Comparison of ENCODE assay signal across 1 cellular context in genomic region chr5:138963763-138964371, GRCh38.
A peak's percentile ranks its signal among the peaks of the same experiment; 100 is the strongest.
TF ChIP-seq lines count a peak whose summit lies in the region.

No MANE protein-coding gene starts in this region.

TF ChIP-seq in HepG2, 621 proteins besides CTCF, POLR2A, EP300 and RAD21 (continued from another document and continues in another):
- no peak for TF ChIP-seq PRDM10 (CRISPR knock-in tag; IDR thresholded peaks at IDR 0.05; ENCODE audit: low read depth)
- TF ChIP-seq MIER3 (CRISPR knock-in tag; IDR thresholded peaks at IDR 0.05; ENCODE audit: borderline replicate concordance), result no peak
- no peak for TF ChIP-seq ZNF414 (CRISPR knock-in tag; IDR thresholded peaks at IDR 0.05)
- TF ChIP-seq ZNF644 (CRISPR knock-in tag; IDR thresholded peaks at IDR 0.05; ENCODE audit: low read depth), result peak; percentile 3
- no peak for TF ChIP-seq DR1 (CRISPR knock-in tag; IDR thresholded peaks at IDR 0.05)
- no peak for TF ChIP-seq ZNF614 (CRISPR knock-in tag; IDR thresholded peaks at IDR 0.05; ENCODE audit: borderline replicate concordance)
- no peak for TF ChIP-seq ZNF678 (CRISPR knock-in tag; IDR thresholded peaks at IDR 0.05)
- TF ChIP-seq ZNF547 (CRISPR knock-in tag; IDR thresholded peaks at IDR 0.05), result no peak
- peak; percentile 84 for TF ChIP-seq HOXA5 (CRISPR knock-in tag; IDR thresholded peaks at IDR 0.05)
- TF ChIP-seq CEBPG (CRISPR knock-in tag; IDR thresholded peaks at IDR 0.05), result 0 out of 2 replicates have a peak, but pooled peaks have one; percentile 8
- TF ChIP-seq ZSCAN12 (CRISPR knock-in tag; IDR thresholded peaks at IDR 0.05), result no peak
- no peak for TF ChIP-seq MXD1 (CRISPR knock-in tag; IDR thresholded peaks at IDR 0.05)
- TF ChIP-seq CC2D1A (CRISPR knock-in tag; IDR thresholded peaks at IDR 0.05), result no peak
- no peak for TF ChIP-seq ZNF567 (CRISPR knock-in tag; IDR thresholded peaks at IDR 0.05; ENCODE audit: borderline replicate concordance)
- no peak for TF ChIP-seq EED (CRISPR knock-in tag; IDR thresholded peaks at IDR 0.05)
- no peak for TF ChIP-seq ZFYVE20 (CRISPR knock-in tag; IDR thresholded peaks at IDR 0.05; ENCODE audit: borderline replicate concordance, low read depth)
- no peak for TF ChIP-seq REXO4 (CRISPR knock-in tag; IDR thresholded peaks at IDR 0.05; ENCODE audit: borderline replicate concordance)
- TF ChIP-seq THRA (CRISPR knock-in tag; IDR thresholded peaks at IDR 0.05; ENCODE audit: borderline replicate concordance), result peak; percentile 33; the same call in 1 of the 2 replicates
- no peak for TF ChIP-seq ZNF598 (CRISPR knock-in tag; IDR thresholded peaks at IDR 0.05; ENCODE audit: borderline replicate concordance)
- TF ChIP-seq SNAPC4 (CRISPR knock-in tag; IDR thresholded peaks at IDR 0.05), result peak; percentile 59; the same call in 1 of the 2 replicates
- no peak for TF ChIP-seq ZNF367 (CRISPR knock-in tag; IDR thresholded peaks at IDR 0.05; ENCODE audit: borderline replicate concordance)
- TF ChIP-seq PHF8 (CRISPR knock-in tag; IDR thresholded peaks at IDR 0.05), result peak; percentile 30; the same call in 1 of the 2 replicates
- TF ChIP-seq PRPF4 (IDR thresholded peaks at IDR 0.05; ENCODE audit: low read depth, low read length, poor library complexity, severe bottlenecking), result no peak
- no peak for TF ChIP-seq TFE3 (CRISPR knock-in tag; IDR thresholded peaks at IDR 0.05)
- TF ChIP-seq PBX2 (CRISPR knock-in tag; IDR thresholded peaks at IDR 0.05), result peak; percentile 53; the same call in 1 of the 2 replicates
- peak; percentile 79 for TF ChIP-seq FOSL2 (CRISPR knock-in tag; IDR thresholded peaks at IDR 0.05)
- no peak for TF ChIP-seq ZNF605 (CRISPR knock-in tag; IDR thresholded peaks at IDR 0.05)
- TF ChIP-seq KLF11 (CRISPR knock-in tag; IDR thresholded peaks at IDR 0.05), result no peak
- no peak for TF ChIP-seq E2F1 (CRISPR knock-in tag; IDR thresholded peaks at IDR 0.05)
- TF ChIP-seq SAFB2 (CRISPR knock-in tag; IDR thresholded peaks at IDR 0.05; ENCODE audit: borderline replicate concordance, low read depth), result no peak
- peak; percentile 37; the same call in 1 of the 2 replicates for TF ChIP-seq ZFX (CRISPR knock-in tag; IDR thresholded peaks at IDR 0.05; ENCODE audit: low read depth)
- TF ChIP-seq ZNF790 (CRISPR knock-in tag; IDR thresholded peaks at IDR 0.05; ENCODE audit: borderline replicate concordance), result no peak
- TF ChIP-seq ZXDC (CRISPR knock-in tag; IDR thresholded peaks at IDR 0.05), result no peak
- TF ChIP-seq NFATC3 (CRISPR knock-in tag; IDR thresholded peaks at IDR 0.05), result no peak
- no peak for TF ChIP-seq FOXP1 (IDR thresholded peaks at IDR 0.05)
- peak; percentile 60; the same call in 1 of the 2 replicates for TF ChIP-seq FOXP1 (CRISPR knock-in tag; IDR thresholded peaks at IDR 0.05)
- TF ChIP-seq ZGPAT (CRISPR knock-in tag; IDR thresholded peaks at IDR 0.05), result peak; percentile 63
- no peak for TF ChIP-seq ISX (CRISPR knock-in tag; conservative IDR thresholded peaks at IDR 0.05)
- TF ChIP-seq ZNF850 (CRISPR knock-in tag; conservative IDR thresholded peaks at IDR 0.05), result no peak
- TF ChIP-seq PHF5A (CRISPR knock-in tag; IDR thresholded peaks at IDR 0.05; ENCODE audit: low read depth, unreplicated experiment), result no peak
- no peak for TF ChIP-seq TFDP2 (CRISPR knock-in tag; IDR thresholded peaks at IDR 0.05)
